Comparison of ENCODE assay signal across 14 cellular contexts in the genomic region with DNA sequence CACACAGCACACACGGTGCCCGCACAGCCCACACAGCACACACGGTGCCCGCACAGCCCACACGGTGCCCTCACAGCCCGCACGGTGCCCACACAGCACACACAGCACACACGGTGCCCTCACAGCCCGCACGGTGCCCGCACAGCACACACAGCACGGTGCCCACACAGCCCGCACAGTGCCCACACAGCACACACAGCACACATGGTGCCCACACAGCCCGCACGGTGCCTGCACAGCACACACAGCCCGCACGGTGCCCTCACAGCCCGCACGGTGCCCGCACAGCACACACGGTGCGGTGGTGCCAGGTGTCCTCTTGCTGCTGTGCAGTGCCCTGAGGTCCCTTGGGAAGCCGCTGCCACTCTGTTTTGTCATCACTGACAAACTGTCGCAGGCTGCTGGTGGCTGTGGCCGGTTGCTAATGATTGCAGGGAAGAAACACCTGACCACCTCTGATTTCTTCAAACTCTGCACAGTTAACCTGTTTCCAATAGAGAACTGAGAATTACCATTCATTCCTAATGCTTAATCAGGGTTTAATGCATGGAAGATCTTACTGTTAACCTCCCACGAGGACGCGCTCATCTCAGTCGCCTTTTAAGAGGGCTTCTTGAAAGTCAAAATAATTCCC.
DNase-seq lines count a peak whose midpoint lies in the region; ATAC-seq, FAIRE-seq and TF ChIP-seq lines count a peak whose summit lies in the region.
"Had no signal": no experiment of that assay in that cellular context is flagged by ENCODE, and none has a peak within 500 bp of the region (broad histone marks: within the 10 kb centered on the region; RNA-seq: fewer than 3 reads in every experiment).

No MANE protein-coding gene starts in this region.

- TF ChIP-seq POLR2A in A549 (IDR thresholded peaks at IDR 0.05; ENCODE audit: low read length) = no peak
- no peak for TF ChIP-seq POLR2A in H1 (IDR thresholded peaks at IDR 0.05; ENCODE audit: control extremely low read depth in 1 of 2, low read depth in 2 of 2, low read length in 2 of 2)

- H3K4ac ChIP-seq in H1 (replicated peaks; ENCODE audit: insufficient read length, low read depth, low read length) = no peak overlapping the region

- no peak for TF ChIP-seq CTCF in A549 (IDR thresholded peaks at IDR 0.05)
- TF ChIP-seq CTCF in H1 (IDR thresholded peaks at IDR 0.05; ENCODE audit: control extremely low read depth in 1 of 3, insufficient read depth in 1 of 3, low read depth in 1 of 3, low read length in 3 of 3) = no peak

- no peak overlapping the region for H2AK5ac ChIP-seq in H1 (ENCODE audit: low read depth, low read length)

- H3K18ac ChIP-seq in H1 (ENCODE audit: extremely low read depth, low read length) = no peak overlapping the region

- no peaks in the 10 kb centered on the region for H3K9me3 ChIP-seq in A549
- H3K9me3 ChIP-seq in H1 (ENCODE audit: insufficient read depth in 2 of 2, low read depth in 1 of 2, low read length in 1 of 2) = no peaks in the 10 kb centered on the region
- H3K9me3 ChIP-seq: gastrocnemius medialis, ovary, thyroid gland had no signal

- CTCF ChIA-PET in A549 (lab: Yijun Ruan, JAX) (interaction anchor here (0.6 kb wide), 1 partner anchor 1584 kb away, joined by 3 read pairs; no protein-coding TSS in a partner anchor), H1 (lab: Charles Lee; ENCODE audit: partially characterized antibody) (interaction anchor here (0.6 kb wide), 1 partner anchor 150 kb away, joined by 3 read pairs; no protein-coding TSS in a partner anchor)

- H2BK5ac ChIP-seq in H1 (ENCODE audit: low read depth, low read length) = no peak overlapping the region

- 0 out of 3 replicates have a peak, but pooled peaks cover 3% of the 10 kb centered on the region for H3K4me1 ChIP-seq in A549
- H3K4me1 ChIP-seq in H1 (replicated peaks in 1 of 4; ENCODE audit: control insufficient read depth in 3 of 4, insufficient read depth in 4 of 4, low read length in 3 of 4) = no peaks in the 10 kb centered on the region
- H3K4me1 ChIP-seq: gastrocnemius medialis, thyroid gland had no signal

- H2BK12ac ChIP-seq in H1 (ENCODE audit: low read depth, low read length) = no peak overlapping the region

- no peak for FAIRE-seq in A549 (lab: Jason Lieb, UNC)
- FAIRE-seq in H1 (lab: Jason Lieb, UNC) = no peak

- DNase-seq in A549 (ENCODE audit: low read depth in 1 of 2, low spot score in 1 of 2) (no peak), D341Med (ENCODE audit: low spot score) (peak; percentile 35), H1 (ENCODE audit: low read depth in 1 of 2, low spot score in 2 of 2) (no peak), NCI-H526 treated with DMSO at 0.1 percent for 48 hours (lab: John Stamatoyannopoulos, UW) (no peak), NCI-H2029 treated with DMSO at 0.1 percent for 48 hours (lab: John Stamatoyannopoulos, UW) (no peak)
- DNase-seq in activated T-cell treated with anti-CD3 and anti-CD28 coated beads, Interleukin-2, amount 50 U/mL, for 1 hour = no peak
- DNase-seq: activated CD8-positive, alpha-beta memory T cell treated with anti-CD3 and anti-CD28 coated beads, Interleukin-2, amount 50 U/mL, for 48 hours; gastrocnemius medialis; ovary; SIG-M5; stimulated activated CD4-positive, alpha-beta T cell treated with anti-CD3 and anti-CD28 coated beads, Interleukin-4, amount 100 ng/mL, for 1 hour; T-helper 9 cell; thyroid gland had no signal

- 69% methylated on average over 14 of the region's 29 CpGs for WGBS in A549 (ENCODE audit: missing lambda C conversion rate)
- WGBS in H1 (ENCODE audit: extremely low coverage in 1 of 2, insufficient coverage in 1 of 2, insufficient read length in 1 of 2, insufficient replicate concordance in 2 of 2, low coverage in 1 of 2, low lambda C conversion rate in 2 of 2, missing lambda C conversion rate in 1 of 2), 2 experiments = 93% methylated on average over 27 of the region's 29 CpGs; no CpG with 5 or more reads in 1 of the 2 experiments

- H3K4me2 ChIP-seq in A549 = no peak overlapping the region
- no peak overlapping the region for H3K4me2 ChIP-seq in H1 (ENCODE audit: insufficient read depth in 1 of 2, low read depth in 2 of 2, low read length in 2 of 2)

- H3K9ac ChIP-seq in H1 (replicated peaks in 1 of 4; ENCODE audit: extremely low read depth in 1 of 4, low read depth in 3 of 4, low read length in 3 of 4) = no peak overlapping the region

- peaks cover 0 to 5% of the 10 kb centered on the region in 2 experiments for H4K20me1 ChIP-seq in H1 (replicated peaks in 1 of 2; ENCODE audit: control insufficient read depth in 1 of 2, insufficient read depth in 2 of 2, low read length in 2 of 2)

- peaks cover 8% of the 10 kb centered on the region; the same call in 1 of the 2 replicates for H3K23me2 ChIP-seq in H1 (ENCODE audit: low read depth, low read length)

- H3K23ac ChIP-seq in H1 (ENCODE audit: insufficient read length) = no peak overlapping the region

- H2AFZ ChIP-seq in H1 (ENCODE audit: low read length) = no peak overlapping the region

- H3K36me3 ChIP-seq in H1 (ENCODE audit: control insufficient read depth in 2 of 4, insufficient read depth in 4 of 4, low read length in 3 of 4) = no peaks in the 10 kb centered on the region
- H3K36me3 ChIP-seq: gastrocnemius medialis, ovary, thyroid gland had no signal

- TF ChIP-seq RAD21 in A549 (conservative IDR thresholded peaks at IDR 0.05 in 1 of 2, IDR thresholded peaks at IDR 0.05 in 1 of 2) (no peak), H1 (IDR thresholded peaks at IDR 0.05 in 1 of 2, conservative IDR thresholded peaks at IDR 0.05 in 1 of 2; ENCODE audit: low read depth in 2 of 2, low read length in 2 of 2) (no peak)

- H4K5ac ChIP-seq in H1 (ENCODE audit: insufficient read length, low read depth, low read length) = no peak overlapping the region

- H3K79me2 ChIP-seq in H1 (ENCODE audit: control insufficient read depth in 1 of 2, insufficient read depth in 2 of 2, low read length in 2 of 2) = no peaks in the 10 kb centered on the region

- H4K91ac ChIP-seq in H1 (replicated peaks; ENCODE audit: insufficient read length, low read length) = no peak overlapping the region

- ATAC-seq in A549 (peak; percentile 35 to 52), HG03354 (IDR thresholded peaks at IDR 0.05; ENCODE audit: poor library complexity, severe bottlenecking, unreplicated experiment) (peak; percentile 85)
- ATAC-seq: gastrocnemius medialis had no signal

- H3K56ac ChIP-seq in H1 (replicated peaks; ENCODE audit: insufficient read length, low read depth, low read length) = no peak overlapping the region

- H3K27ac ChIP-seq in A549 (no peak overlapping the region), H1 (ENCODE audit: low read depth, low read length) (no peak overlapping the region)
- H3K27ac ChIP-seq: gastrocnemius medialis, ovary, thyroid gland had no signal

- no peak overlapping the region for H3K4me3 ChIP-seq in A549
- H3K4me3 ChIP-seq in H1 (ENCODE audit: extremely low read depth in 1 of 4, insufficient read depth in 2 of 4, low read depth in 3 of 4, low read length in 4 of 4) = no peak overlapping the region
- H3K4me3 ChIP-seq: gastrocnemius medialis, ovary, thyroid gland had no signal

- H2BK15ac ChIP-seq in H1 (ENCODE audit: low read length) = no peak overlapping the region

- TF ChIP-seq EP300 in A549 (IDR thresholded peaks at IDR 0.05) = no peak
- no peak for TF ChIP-seq EP300 in H1 (IDR thresholded peaks at IDR 0.05; ENCODE audit: borderline replicate concordance in 1 of 2, low read depth in 2 of 2, low read length in 2 of 2)

- POLR2A ChIA-PET in A549 (lab: Yijun Ruan, JAX) = no interaction called here
- POLR2A ChIA-PET in H1 (lab: Charles Lee; ENCODE audit: partially characterized antibody) = no interaction called here

- no peak overlapping the region for H2BK20ac ChIP-seq in H1 (ENCODE audit: low read length)

- H2BK120ac ChIP-seq in H1 (replicated peaks; ENCODE audit: low read depth, low read length) = no peak overlapping the region

- no peak overlapping the region for H3K14ac ChIP-seq in H1 (ENCODE audit: insufficient read length)

- H4K8ac ChIP-seq in H1 (ENCODE audit: extremely low read depth, insufficient read depth, low read length) = peak overlapping the region; percentile 68; the same call in 1 of the 2 replicates

- no peaks in the 10 kb centered on the region for H3K79me1 ChIP-seq in H1 (ENCODE audit: low read depth, low read length)

- no peaks in the 10 kb centered on the region for H3K27me3 ChIP-seq in H1 (replicated peaks in 1 of 4; ENCODE audit: control insufficient read depth in 3 of 4, extremely low read depth in 1 of 4, insufficient read depth in 3 of 4, low read length in 3 of 4)
- H3K27me3 ChIP-seq: gastrocnemius medialis, ovary, thyroid gland had no signal

TF ChIP-seq in A549, 52 proteins besides CTCF, POLR2A, EP300 and RAD21 (continues in another document):
- no peak for TF ChIP-seq CEBPB (IDR thresholded peaks at IDR 0.05)
- no peak for TF ChIP-seq TFCP2L1 (CRISPR knock-in tag; IDR thresholded peaks at IDR 0.05)

TF ChIP-seq in H1, 55 proteins besides CTCF, POLR2A, EP300 and RAD21 (continues in another document):
- TF ChIP-seq HDAC6 (IDR thresholded peaks at IDR 0.05; ENCODE audit: low read depth, low read length) (no peak), PHF8 (conservative IDR thresholded peaks at IDR 0.05; ENCODE audit: low read depth, low read length) (no peak), BRCA1 (IDR thresholded peaks at IDR 0.05; ENCODE audit: low read depth, low read length) (no peak), SAP30 (IDR thresholded peaks at IDR 0.05; ENCODE audit: insufficient read depth, insufficient replicate concordance, low read length) (no peak), JUND (IDR thresholded peaks at IDR 0.05; ENCODE audit: low read length) (no peak), FOSL1 (IDR thresholded peaks at IDR 0.05; ENCODE audit: insufficient read depth, low read depth, low read length) (no peak), KDM4A (IDR thresholded peaks at IDR 0.05; ENCODE audit: low read depth, low read length, severe bottlenecking) (no peak), ASH2L (IDR thresholded peaks at IDR 0.05; ENCODE audit: low read length) (no peak), NRF1 (IDR thresholded peaks at IDR 0.05; ENCODE audit: low read depth, low read length) (no peak), SIX5 (IDR thresholded peaks at IDR 0.05; ENCODE audit: low read depth, low read length) (no peak), SIN3A (conservative IDR thresholded peaks at IDR 0.05 in 1 of 2, IDR thresholded peaks at IDR 0.05 in 1 of 2; ENCODE audit: low read depth in 1 of 2, low read length in 2 of 2) (no peak), GABPA (IDR thresholded peaks at IDR 0.05; ENCODE audit: borderline replicate concordance, insufficient read depth, low read length) (no peak), RFX5 (IDR thresholded peaks at IDR 0.05; ENCODE audit: borderline replicate concordance, low read depth, low read length) (no peak)
- TF ChIP-seq, protein P1, sequence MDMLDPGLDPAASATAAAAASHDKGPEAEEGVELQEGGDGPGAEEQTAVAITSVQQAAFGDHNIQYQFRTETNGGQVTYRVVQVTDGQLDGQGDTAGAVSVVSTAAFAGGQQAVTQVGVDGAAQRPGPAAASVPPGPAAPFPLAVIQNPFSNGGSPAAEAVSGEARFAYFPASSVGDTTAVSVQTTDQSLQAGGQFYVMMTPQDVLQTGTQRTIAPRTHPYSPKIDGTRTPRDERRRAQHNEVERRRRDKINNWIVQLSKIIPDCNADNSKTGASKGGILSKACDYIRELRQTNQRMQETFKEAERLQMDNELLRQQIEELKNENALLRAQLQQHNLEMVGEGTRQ (IDR thresholded peaks at IDR 0.05; ENCODE audit: low read length) = no peak
